Comparison of ENCODE assay signal across 8 cellular contexts in the genomic region with DNA sequence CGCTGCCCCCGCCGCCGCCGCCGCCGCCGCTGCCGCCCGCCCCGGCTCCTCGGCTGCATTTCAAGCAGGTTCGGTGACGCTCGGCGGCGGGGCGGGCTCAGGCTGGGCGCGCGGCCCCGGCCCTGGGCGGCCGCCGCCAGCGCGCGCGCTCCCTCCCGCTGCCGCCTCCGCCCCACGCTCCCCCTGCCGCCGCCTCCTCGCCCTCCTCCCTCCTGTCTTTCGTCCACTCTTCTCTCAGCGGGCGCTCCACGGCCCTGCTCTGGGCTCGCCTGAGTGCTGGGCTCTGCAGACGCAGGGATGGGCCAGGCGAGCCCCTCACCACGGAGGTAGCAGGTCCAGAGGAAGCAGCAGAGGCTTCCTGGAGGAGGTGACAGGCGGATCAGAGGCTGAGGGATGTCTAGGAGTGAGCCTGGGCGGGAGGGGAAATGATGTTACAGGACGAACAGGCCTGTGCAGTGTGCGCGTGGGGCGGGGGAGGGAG. TPM values are rescaled to one million over a fixed set of nuclear protein-coding genes. Genes with fewer than 3 reads are reported as not detected.
A peak's percentile ranks its signal among the peaks of the same experiment; 100 is the strongest.
DNase-seq lines count a peak whose midpoint lies in the region; ATAC-seq and TF ChIP-seq lines count a peak whose summit lies in the region.

A gene (minus strand): TSS at position 62 of the 481 bp plus-strand sequence. CDS start 158 bp downstream, outside the sequence.

- H3K4me1 ChIP-seq in DOHH2 (ENCODE audit: control insufficient read depth, low read length) (peaks cover 23% of the 10 kb centered on the region), heart left ventricle (peaks cover 0 to 34% (median 17%) of the 10 kb centered on the region in 12 donors), uterus (peaks cover 0 to 6% of the 10 kb centered on the region in 2 donors)

- H3K9me2 ChIP-seq in DOHH2 (replicated peaks; ENCODE audit: control insufficient read depth, low read length) = no peaks in the 10 kb centered on the region

- peak; percentile 34 for ATAC-seq in GM21825 (IDR thresholded peaks at IDR 0.05; ENCODE audit: unreplicated experiment)
- ATAC-seq in heart left ventricle = peak; percentile 27 to 78 (median 69)

- peaks cover 47% of the 10 kb centered on the region for H3K79me2 ChIP-seq in DOHH2 (ENCODE audit: control insufficient read depth, low read length)

- peak within 1 kb of the TSS; percentile 84 for H3K27ac ChIP-seq in DOHH2 (ENCODE audit: low read depth, low read length)
- H3K27ac ChIP-seq in heart left ventricle = peak within 1 kb of the TSS in 4 of 12 donors; percentile 0 to 46 (median 33)
- peak within 1 kb of the TSS; percentile 8 to 54 for H3K27ac ChIP-seq in uterus

- 2 to 4% (median 4%) methylated on average over 33 to 50 of the region's 50 CpGs for WGBS in heart left ventricle, 4 donors

- H3K4me3 ChIP-seq in DOHH2 (ENCODE audit: low read length) (peak within 1 kb of the TSS; percentile 95), MG63 (peak within 1 kb of the TSS; percentile 95), heart left ventricle (peak within 1 kb of the TSS; percentile 55 to 93 (median 70)), uterus (peak within 1 kb of the TSS; percentile 60 to 65)

- no peaks in the 10 kb centered on the region for H3K9me3 ChIP-seq in DOHH2 (ENCODE audit: control insufficient read depth, insufficient read depth, low read length)
- no peaks in the 10 kb centered on the region for H3K9me3 ChIP-seq in MG63
- no peaks in the 10 kb centered on the region for H3K9me3 ChIP-seq in heart left ventricle
- no peaks in the 10 kb centered on the region for H3K9me3 ChIP-seq in uterus

- H3K4me2 ChIP-seq in DOHH2 (ENCODE audit: low read length) = peak within 1 kb of the TSS; percentile 94

- H3K36me3 ChIP-seq in DOHH2 (ENCODE audit: control insufficient read depth, low read length) (peaks cover 39% of the 10 kb centered on the region), MG63 (peaks cover 28% of the 10 kb centered on the region), heart left ventricle (no peaks in the 10 kb centered on the region), uterus (no peaks in the 10 kb centered on the region)

- no peak for TF ChIP-seq CTCF in DOHH2 (IDR thresholded peaks at IDR 0.05; ENCODE audit: low read depth, low read length, poor library complexity, severe bottlenecking)
- no peak for TF ChIP-seq CTCF in heart left ventricle (IDR thresholded peaks at IDR 0.05)
- TF ChIP-seq CTCF in uterus (IDR thresholded peaks at IDR 0.05) = peak in 1 of 4 experiments; percentile 14

- DNase-seq in MG63 (peak; percentile 82), SW480 (ENCODE audit: low spot score) (peak; percentile 58), heart left ventricle (peak; percentile 68 to 88 (median 75)), pulmonary artery endothelial cell (ENCODE audit: low read depth, low spot score) (no peak), uterus (peak; percentile 52 to 70)
- peak; percentile 75 for DNase-seq in activated naive CD8-positive, alpha-beta T cell treated with anti-CD3 and anti-CD28 coated beads, Interleukin-2, amount 50 U/mL, for 16 hours (ENCODE audit: low read depth, low spot score)

- peaks cover 20% of the 10 kb centered on the region for H4K20me1 ChIP-seq in DOHH2 (ENCODE audit: control insufficient read depth, insufficient read depth, low read depth, low read length)

- no peaks in the 10 kb centered on the region for H3F3A ChIP-seq in DOHH2 (ENCODE audit: control insufficient read depth, insufficient read depth)

- H3K27me3 ChIP-seq in DOHH2 (ENCODE audit: control insufficient read depth, low read length) (no peaks in the 10 kb centered on the region), MG63 (no peaks in the 10 kb centered on the region), heart left ventricle (peaks cover 0 to 4% (median 0%) of the 10 kb centered on the region in 9 donors), uterus (no peaks in the 10 kb centered on the region)

- TF ChIP-seq POLR2A in heart left ventricle (IDR thresholded peaks at IDR 0.05) (no peak), uterus (IDR thresholded peaks at IDR 0.05) (no peak)

- intact Hi-C loops in heart left ventricle (cut with DNase I) (no loop called here), uterus (cut with DNase I; ENCODE audit: low total_unique reads) (no loop called here)

RNA-seq across cellular contexts. Expression of the gene that starts here (rescaled TPM):
- total RNA-seq in MG63 (2014; rRNA removed; shearing (Covaris generic); ENCODE audit: low replicate concordance) = 12.4 and 16.1 TPM in 2 replicates
- total RNA-seq in heart left ventricle = 1 to 10 TPM in 8 of 9 donors, under 1 TPM in 1; 0.75 to 8.0 (median 1.7) TPM
- 1 to 10 TPM in 1 of 2 donors, under 1 TPM in 1; 0.27 to 2.8 TPM for polyA plus RNA-seq in heart left ventricle
- 43.5 and 59.7 TPM in 2 replicates for total RNA-seq in pulmonary artery endothelial cell
- total RNA-seq in uterus = 10 to 100 TPM in 1 of 4 donors, 1 to 10 TPM in 3; 1.5 to 15.3 (median 8.5) TPM
